ENCODE assay signal across 8 cellular contexts in genomic region chr15:63122002-63122893, GRCh38. TPM values are rescaled to one million over a fixed set of nuclear protein-coding genes. Genes with fewer than 3 reads are reported as not detected.
DNase-seq lines count a peak whose midpoint lies in the region; ATAC-seq and TF ChIP-seq lines count a peak whose summit lies in the region.

No MANE protein-coding gene starts in this region.

- H3K36me3 Mint-ChIP-seq in activated CD8-positive, alpha-beta T cell treated with anti-CD3 and anti-CD28 coated beads, Interleukin-2, amount 10 ng/mL, durations not matched to agents 7 days and 5 days (ENCODE audit: low read depth), result peaks cover 27% of the 10 kb centered on the region

- H3K27me3 ChIP-seq in ectodermal cell (ENCODE audit: control insufficient read depth, insufficient read depth, low read length, poor library complexity, severe bottlenecking), result no peaks in the 10 kb centered on the region
- no peaks in the 10 kb centered on the region for H3K27me3 ChIP-seq in lung (ENCODE audit: control insufficient read depth, insufficient read depth)

- H3K9me3 ChIP-seq in ectodermal cell (ENCODE audit: control insufficient read depth, low read length) (no peaks in the 10 kb centered on the region), lung (ENCODE audit: control insufficient read depth in 2 of 2, insufficient read depth in 1 of 2, low read length in 1 of 2) (peaks cover 0 to 2% of the 10 kb centered on the region in 2 donors)

- DNase-seq in AG10803 (ENCODE audit: low read depth) (peak; percentile 75), NCI-H748 (lab: John Stamatoyannopoulos, UW; ENCODE audit: unreplicated experiment) (peak; percentile 61), lung (ENCODE audit: low spot score) (peak; percentile 92)
- peak; percentile 82 for DNase-seq in activated CD8-positive, alpha-beta T cell treated with anti-CD3 and anti-CD28 coated beads, Interleukin-2, amount 10 ng/mL, durations not matched to agents 7 days and 5 days
- DNase-seq in stimulated activated CD4-positive, alpha-beta T cell treated with anti-CD3 and anti-CD28 coated beads, TNF-alpha, amount 100 ng/mL, for 24 hours (ENCODE audit: low read depth in 3 of 3), result peak; percentile 25 to 66 (median 59)

- H3K4me1 ChIP-seq in ectodermal cell (ENCODE audit: control insufficient read depth, insufficient read depth, low read length), result no peaks in the 10 kb centered on the region
- H3K4me1 ChIP-seq in lung (ENCODE audit: control insufficient read depth in 2 of 2, insufficient read depth in 2 of 2, low read length in 2 of 2), result no peaks in the 10 kb centered on the region

- ATAC-seq in GM18909 (IDR thresholded peaks at IDR 0.05; ENCODE audit: poor library complexity, unreplicated experiment), result peak; percentile 90
- ATAC-seq in HG03196 (IDR thresholded peaks at IDR 0.05; ENCODE audit: unreplicated experiment), result peak; percentile 88
- ATAC-seq in activated CD8-positive, alpha-beta T cell treated with anti-CD3 and anti-CD28 coated beads, Interleukin-2, amount 10 ng/mL, durations not matched to agents 7 days and 5 days, result peak; percentile 88
- ATAC-seq in lung (ENCODE audit: insufficient read depth, low FRiP score), result peak; percentile 97

- WGBS in ectodermal cell, 2 experiments, result 1 to 3% methylated on average over 57 to 59 of the region's 59 CpGs
- WGBS in lung, 2 donors, result 1 to 2% methylated on average over 44 to 59 of the region's 59 CpGs

- peak overlapping the region; percentile 84 for H3K27ac Mint-ChIP-seq in activated CD8-positive, alpha-beta T cell treated with anti-CD3 and anti-CD28 coated beads, Interleukin-2, amount 10 ng/mL, durations not matched to agents 7 days and 5 days

- H3K27ac ChIP-seq in ectodermal cell (ENCODE audit: insufficient read depth, low read depth, low read length, poor library complexity, severe bottlenecking) (no peak overlapping the region), lung (ENCODE audit: low read depth in 1 of 2, low read length in 1 of 2) (peak overlapping the region; percentile 94 to 99)

- peaks cover 17% of the 10 kb centered on the region for H3K4me1 Mint-ChIP-seq in activated CD8-positive, alpha-beta T cell treated with anti-CD3 and anti-CD28 coated beads, Interleukin-2, amount 10 ng/mL, durations not matched to agents 7 days and 5 days (ENCODE audit: low read depth)

- H3K36me3 ChIP-seq in ectodermal cell (ENCODE audit: control insufficient read depth, insufficient read depth, low read length) (no peaks in the 10 kb centered on the region), lung (ENCODE audit: control insufficient read depth in 2 of 2, insufficient read depth in 2 of 2, low read length in 2 of 2) (peaks cover 8 to 11% of the 10 kb centered on the region in 2 donors)

- H3K4me3 Mint-ChIP-seq in activated CD8-positive, alpha-beta T cell treated with anti-CD3 and anti-CD28 coated beads, Interleukin-2, amount 10 ng/mL, durations not matched to agents 7 days and 5 days, result peak overlapping the region; percentile 94

- no peaks in the 10 kb centered on the region for H3K27me3 Mint-ChIP-seq in activated CD8-positive, alpha-beta T cell treated with anti-CD3 and anti-CD28 coated beads, Interleukin-2, amount 10 ng/mL, durations not matched to agents 7 days and 5 days (ENCODE audit: low read depth)

- POLR2A ChIA-PET in activated CD8-positive, alpha-beta T cell treated with anti-CD3 and anti-CD28 coated beads, Interleukin-2, amount 10 ng/mL, durations not matched to agents 7 days and 5 days (lab: Charles Lee), result interaction anchor here (0.6 kb wide), 1 partner anchor 12 kb away, joined by 3 read pairs; no protein-coding TSS in a partner anchor

- TF ChIP-seq CTCF in AG10803 (conservative IDR thresholded peaks at IDR 0.05; ENCODE audit: low read length), result peak; percentile 28; the same call in 1 of the 2 replicates
- TF ChIP-seq CTCF in lung (IDR thresholded peaks at IDR 0.05; ENCODE audit: control extremely low read depth, extremely low read depth), result no peak

- CTCF ChIA-PET in activated CD8-positive, alpha-beta T cell treated with anti-CD3 and anti-CD28 coated beads, Interleukin-2, amount 10 ng/mL, durations not matched to agents 7 days and 5 days (lab: Charles Lee), result no interaction called here

- peaks cover 13% of the 10 kb centered on the region for H3K9me3 Mint-ChIP-seq in activated CD8-positive, alpha-beta T cell treated with anti-CD3 and anti-CD28 coated beads, Interleukin-2, amount 10 ng/mL, durations not matched to agents 7 days and 5 days (ENCODE audit: insufficient read depth)

- peak overlapping the region; percentile 78 for H3K4me3 ChIP-seq in AG10803 (ENCODE audit: low read length)
- peak overlapping the region; percentile 69 for H3K4me3 ChIP-seq in ectodermal cell (ENCODE audit: insufficient read depth, low read depth, low read length)
- peak overlapping the region; percentile 96 for H3K4me3 ChIP-seq in lung

RNA-seq across cellular contexts. Expression of gene LACTB, which starts 0.6 kb away (rescaled TPM):
- total RNA-seq in activated CD8-positive, alpha-beta T cell treated with anti-CD3 and anti-CD28 coated beads, Interleukin-2, amount 10 ng/mL, durations not matched to agents 7 days and 5 days, result 10 to 100 TPM in 1 of 2 experiments, 1 to 10 TPM in 1; 9.7 to 11.1 TPM
- 7.4 TPM for polyA plus RNA-seq in ectodermal cell (2013, experiment 1 of 4)
- polyA plus RNA-seq in ectodermal cell (2013, experiment 2 of 4), result 4.1 TPM
- 4.6 TPM for polyA plus RNA-seq in ectodermal cell (2013, experiment 3 of 4)
- polyA plus RNA-seq in ectodermal cell (2013, experiment 4 of 4), result 4.9 TPM
- 10 to 100 TPM; 22.8 to 36.9 TPM for total RNA-seq in lung
- 10 to 100 TPM; 13.1 to 38.1 TPM for polyA plus RNA-seq in lung

RNA-seq across cellular contexts. Expression of gene RPS27L, which starts 35.0 kb away (rescaled TPM):
- 100 to 1,000 TPM; 235 to 238 TPM for total RNA-seq in activated CD8-positive, alpha-beta T cell treated with anti-CD3 and anti-CD28 coated beads, Interleukin-2, amount 10 ng/mL, durations not matched to agents 7 days and 5 days
- 115 TPM for polyA plus RNA-seq in ectodermal cell (2013, experiment 1 of 4)
- 105 TPM for polyA plus RNA-seq in ectodermal cell (2013, experiment 2 of 4)
- polyA plus RNA-seq in ectodermal cell (2013, experiment 3 of 4), result 120 TPM
- polyA plus RNA-seq in ectodermal cell (2013, experiment 4 of 4), result 125 TPM
- 10 to 100 TPM; 69.6 to 93.8 TPM for total RNA-seq in lung
- polyA plus RNA-seq in lung, result 100 to 1,000 TPM in 1 of 2 donors, 10 to 100 TPM in 1; 75.5 to 176 TPM
